ENCODE assay signal across 26 cellular contexts in genomic region chr5:107290780-107291398, GRCh38.
"Had no signal": no experiment of that assay in that cellular context is flagged by ENCODE, and none has a peak within 500 bp of the region (broad histone marks: within the 10 kb centered on the region; RNA-seq: fewer than 3 reads in every experiment).

No MANE protein-coding gene starts in this region.

- H3K27me3 ChIP-seq: sigmoid colon, tibial nerve, uterus had no signal

- H3K27ac ChIP-seq: neutrophil, parathyroid adenoma, sigmoid colon, tibial nerve, uterus had no signal

- H3K36me3 ChIP-seq: neutrophil, sigmoid colon, tibial nerve, uterus had no signal

- H3K36me3 Mint-ChIP-seq: activated CD8-positive, alpha-beta memory T cell treated with anti-CD3 and anti-CD28 coated beads, Interleukin-2, amount 10 ng/mL, durations not matched to agents 7 days and 5 days; activated naive CD8-positive, alpha-beta T cell treated with anti-CD3 and anti-CD28 coated beads for 36 hours; naive thymus-derived CD8-positive, alpha-beta T cell had no signal

- H3K79me2 ChIP-seq: parathyroid adenoma had no signal

- DNase-seq: activated CD4-positive, alpha-beta memory T cell treated with anti-CD3 and anti-CD28 coated beads, Interleukin-2, amount 10 ng/mL, durations not matched to agents 7 days and 5 days; activated CD4-positive, alpha-beta T cell treated with anti-CD3 and anti-CD28 coated beads for 48 hours; activated CD4-positive, CD25-positive, alpha-beta regulatory T cell; activated CD8-positive, alpha-beta memory T cell treated with anti-CD3 and anti-CD28 coated beads, Interleukin-2, amount 10 ng/mL, durations not matched to agents 7 days and 5 days; activated naive CD4-positive, alpha-beta T cell; activated naive CD8-positive, alpha-beta T cell treated with anti-CD3 and anti-CD28 coated beads for 36 hours; activated T-cell treated with anti-CD3 and anti-CD28 coated beads, Interleukin-2, amount 50 U/mL, for 1 hour; amniotic stem cell; central memory CD4-positive, alpha-beta T cell; endodermal cell; erythroblast; head of caudate nucleus; kidney; naive thymus-derived CD8-positive, alpha-beta T cell; sigmoid colon; stimulated activated CD4-positive, alpha-beta T cell treated with anti-CD3 and anti-CD28 coated beads, Interleukin-1b, Interleukin-23, amount 100 ng/mL, for 48 hours; stimulated activated CD8-positive, alpha-beta memory T cell treated with anti-CD3 and anti-CD28 coated beads, Interleukin-4, amount 100 ng/mL, for 48 hours; stimulated activated naive CD4-positive, alpha-beta T cell treated with Interleukin-2 at 50 U/mL for 16 hours; uterus had no signal

- H3K9me3 ChIP-seq: neutrophil, sigmoid colon, tibial nerve, uterus had no signal

- H3K27ac Mint-ChIP-seq: activated CD4-positive, alpha-beta memory T cell treated with anti-CD3 and anti-CD28 coated beads, Interleukin-2, amount 10 ng/mL, durations not matched to agents 7 days and 5 days; activated CD8-positive, alpha-beta memory T cell treated with anti-CD3 and anti-CD28 coated beads, Interleukin-2, amount 10 ng/mL, durations not matched to agents 7 days and 5 days; activated naive CD8-positive, alpha-beta T cell treated with anti-CD3 and anti-CD28 coated beads for 36 hours; activated T-helper 17 cell treated with anti-CD3 and anti-CD28 coated beads, Interleukin-2, amount 50 U/mL, for 72 hours; endodermal cell; naive thymus-derived CD8-positive, alpha-beta T cell; T-helper 2 cell treated with Interferon-gamma antibody and Interleukin-4, amounts not matched to agents 5 μg/mL and 100 μg/mL, for 36 hours had no signal

- FAIRE-seq: colon, frontal cortex, kidney had no signal

- ATAC-seq: activated CD8-positive, alpha-beta memory T cell treated with anti-CD3 and anti-CD28 coated beads, Interleukin-2, amount 10 ng/mL, durations not matched to agents 7 days and 5 days; activated T-helper 17 cell treated with anti-CD3 and anti-CD28 coated beads, Interleukin-2, amount 50 U/mL, for 72 hours; naive thymus-derived CD8-positive, alpha-beta T cell had no signal

- H2AFZ ChIP-seq: parathyroid adenoma had no signal

- H3K4me3 Mint-ChIP-seq: activated CD4-positive, alpha-beta memory T cell treated with anti-CD3 and anti-CD28 coated beads, Interleukin-2, amount 10 ng/mL, durations not matched to agents 7 days and 5 days; activated CD8-positive, alpha-beta memory T cell treated with anti-CD3 and anti-CD28 coated beads, Interleukin-2, amount 10 ng/mL, durations not matched to agents 7 days and 5 days; activated naive CD8-positive, alpha-beta T cell treated with anti-CD3 and anti-CD28 coated beads for 36 hours; activated T-helper 17 cell treated with anti-CD3 and anti-CD28 coated beads, Interleukin-2, amount 50 U/mL, for 72 hours; endodermal cell; naive thymus-derived CD8-positive, alpha-beta T cell; T-helper 2 cell treated with Interferon-gamma antibody and Interleukin-4, amounts not matched to agents 5 μg/mL and 100 μg/mL, for 36 hours had no signal

- H3K4me3 ChIP-seq: sigmoid colon, tibial nerve, uterus had no signal

- H3K4me1 ChIP-seq: parathyroid adenoma, uterus had no signal

- H3K9ac ChIP-seq: parathyroid adenoma had no signal

- H3K9me3 Mint-ChIP-seq: activated CD4-positive, alpha-beta memory T cell treated with anti-CD3 and anti-CD28 coated beads, Interleukin-2, amount 10 ng/mL, durations not matched to agents 7 days and 5 days; activated naive CD8-positive, alpha-beta T cell treated with anti-CD3 and anti-CD28 coated beads for 36 hours; activated T-helper 17 cell treated with anti-CD3 and anti-CD28 coated beads, Interleukin-2, amount 50 U/mL, for 72 hours; endodermal cell; T-helper 2 cell treated with Interferon-gamma antibody and Interleukin-4, amounts not matched to agents 5 μg/mL and 100 μg/mL, for 36 hours had no signal
